In the genomic region with DNA sequence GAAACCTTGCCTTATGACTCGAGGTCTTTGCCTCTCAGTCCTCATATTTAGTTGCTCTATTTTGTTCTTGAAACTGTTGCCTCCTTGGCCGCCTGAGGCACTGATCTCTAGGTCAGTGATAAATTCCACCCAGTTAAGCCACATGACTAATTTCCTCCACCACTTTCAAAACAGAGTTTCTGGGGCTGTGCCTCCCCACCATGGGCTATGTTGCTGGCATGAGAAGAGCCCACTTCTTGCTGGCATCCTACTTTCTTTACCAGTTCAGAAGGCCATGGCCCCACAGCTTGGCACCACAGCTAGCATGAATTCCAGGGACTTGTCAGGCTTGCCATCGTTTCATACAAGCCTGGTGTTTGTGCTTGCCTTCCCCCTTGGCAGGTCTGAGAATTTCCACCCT, we compare ENCODE assay signal across 1 cellular context.
TF ChIP-seq lines count a peak whose summit lies in the region.

No MANE protein-coding gene starts in this region.

TF ChIP-seq in IMR-90, 13 proteins besides CTCF, POLR2A, EP300 and RAD21 (continued from another document):
- TF ChIP-seq, protein P1, sequence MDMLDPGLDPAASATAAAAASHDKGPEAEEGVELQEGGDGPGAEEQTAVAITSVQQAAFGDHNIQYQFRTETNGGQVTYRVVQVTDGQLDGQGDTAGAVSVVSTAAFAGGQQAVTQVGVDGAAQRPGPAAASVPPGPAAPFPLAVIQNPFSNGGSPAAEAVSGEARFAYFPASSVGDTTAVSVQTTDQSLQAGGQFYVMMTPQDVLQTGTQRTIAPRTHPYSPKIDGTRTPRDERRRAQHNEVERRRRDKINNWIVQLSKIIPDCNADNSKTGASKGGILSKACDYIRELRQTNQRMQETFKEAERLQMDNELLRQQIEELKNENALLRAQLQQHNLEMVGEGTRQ (IDR thresholded peaks at IDR 0.05; ENCODE audit: low read depth, low read length), result no peak
- no peak for TF ChIP-seq RCOR1 (IDR thresholded peaks at IDR 0.05; ENCODE audit: insufficient replicate concordance, low read length)
